In genomic region chr12:31599053-31599452, GRCh38 we compare ENCODE assay signal across 12 cellular contexts. TPM values are rescaled to one million over a fixed set of nuclear protein-coding genes. Genes with fewer than 3 reads are reported as not detected.
DNase-seq lines count a peak whose midpoint lies in the region; ATAC-seq and TF ChIP-seq lines count a peak whose summit lies in the region.
"Had no signal": no experiment of that assay in that cellular context is flagged by ENCODE, and none has a peak within 500 bp of the region (broad histone marks: within the 10 kb centered on the region; RNA-seq: fewer than 3 reads in every experiment).

No MANE protein-coding gene starts in this region.

- TF ChIP-seq CTCF in Peyer's patch (IDR thresholded peaks at IDR 0.05) = no peak
- TF ChIP-seq CTCF in CD14-positive monocyte (IDR thresholded peaks at IDR 0.05) = no peak

- POLR2A ChIA-PET in HEK293T (lab: Yijun Ruan, JAX) = no interaction called here

- H3K4me1 ChIP-seq in Peyer's patch = peaks cover 0 to 4% (median 0%) of the 10 kb centered on the region in 4 donors

- H3K4me1 Mint-ChIP-seq in CD14-positive monocyte = peaks cover 6% of the 10 kb centered on the region
- H3K4me1 Mint-ChIP-seq: activated CD4-positive, alpha-beta T cell treated with anti-CD3 and anti-CD28 coated beads, Interleukin-2, amount 10 ng/mL, durations not matched to agents 24 days and 14 days had no signal

- CTCF ChIA-PET in HEK293T (lab: Yijun Ruan, JAX) = no interaction called here

- ATAC-seq in GM18505 (IDR thresholded peaks at IDR 0.05; ENCODE audit: unreplicated experiment) (peak; percentile 66), GM21423 (IDR thresholded peaks at IDR 0.05; ENCODE audit: unreplicated experiment) (peak; percentile 63), HG03066 (IDR thresholded peaks at IDR 0.05; ENCODE audit: low read depth, unreplicated experiment) (peak; percentile 49)

- intact Hi-C loops in CD14-positive monocyte (cut with micrococcal nuclease) = no loop called here

- DNase-seq in Peyer's patch (peak in 2 of 3 donors; percentile 66 to 68), CD14-positive monocyte (ENCODE audit: low spot score) (no peak), CD1c-positive myeloid dendritic cell (ENCODE audit: extremely low spot score) (no peak), HEK293T (ENCODE audit: extremely low spot score) (no peak), LoVo (ENCODE audit: low spot score) (no peak)
- DNase-seq: activated CD4-positive, alpha-beta T cell treated with anti-CD3 and anti-CD28 coated beads, Interleukin-2, amount 10 ng/mL, durations not matched to agents 24 days and 14 days; activated naive CD4-positive, alpha-beta T cell; MG63 had no signal

- TF ChIP-seq POLR2A in GM18505 (IDR thresholded peaks at IDR 0.05; ENCODE audit: borderline replicate concordance, extremely low read depth, insufficient read depth, insufficient read length) = no peak
- no peak for TF ChIP-seq POLR2A in Peyer's patch (IDR thresholded peaks at IDR 0.05)

- H3K9me3 Mint-ChIP-seq in CD14-positive monocyte = peaks cover 0 to 5% (median 0%) of the 10 kb centered on the region in 7 donors
- H3K9me3 Mint-ChIP-seq: activated CD4-positive, alpha-beta T cell treated with anti-CD3 and anti-CD28 coated beads, Interleukin-2, amount 10 ng/mL, durations not matched to agents 24 days and 14 days had no signal

- no peaks in the 10 kb centered on the region for H3K9me3 ChIP-seq in Peyer's patch
- H3K9me3 ChIP-seq: MG63 had no signal

- H3K27me3 ChIP-seq in Peyer's patch = no peaks in the 10 kb centered on the region
- H3K27me3 ChIP-seq: MG63 had no signal

- H3K36me3 Mint-ChIP-seq in CD14-positive monocyte = no peaks in the 10 kb centered on the region

- H3K27ac Mint-ChIP-seq in CD14-positive monocyte = no peak overlapping the region
- H3K27ac Mint-ChIP-seq: activated CD4-positive, alpha-beta T cell treated with anti-CD3 and anti-CD28 coated beads, Interleukin-2, amount 10 ng/mL, durations not matched to agents 24 days and 14 days had no signal

- H3K4me3 Mint-ChIP-seq in CD14-positive monocyte = no peak overlapping the region
- H3K4me3 Mint-ChIP-seq: activated CD4-positive, alpha-beta T cell treated with anti-CD3 and anti-CD28 coated beads, Interleukin-2, amount 10 ng/mL, durations not matched to agents 24 days and 14 days had no signal

- no peaks in the 10 kb centered on the region for H3K36me3 ChIP-seq in Peyer's patch
- H3K36me3 ChIP-seq: MG63 had no signal

- no peak overlapping the region for H3K4me3 ChIP-seq in Peyer's patch
- H3K4me3 ChIP-seq: coronary artery, MG63 had no signal

- H3K27me3 Mint-ChIP-seq in CD14-positive monocyte (ENCODE audit: low read depth in 3 of 3) = peaks cover 3 to 11% (median 9%) of the 10 kb centered on the region in 3 donors

- H3K27ac ChIP-seq in Peyer's patch = peak overlapping the region in 1 of 4 donors; percentile 59
- H3K27ac ChIP-seq: coronary artery had no signal

TF ChIP-seq in HEK293T, 16 proteins besides CTCF, POLR2A, EP300 and RAD21:
- TF ChIP-seq SP1 (IDR thresholded peaks at IDR 0.05) (no peak), FOXA1 (IDR thresholded peaks at IDR 0.05) (no peak), NFRKB (IDR thresholded peaks at IDR 0.05) (no peak), FOXM1 (IDR thresholded peaks at IDR 0.05; ENCODE audit: borderline replicate concordance) (no peak), SUZ12 (IDR thresholded peaks at IDR 0.05) (no peak), BHLHE40 (IDR thresholded peaks at IDR 0.05; ENCODE audit: borderline replicate concordance) (no peak), HDGF (IDR thresholded peaks at IDR 0.05; ENCODE audit: borderline replicate concordance) (no peak), PKNOX1 (IDR thresholded peaks at IDR 0.05) (no peak), CTBP1 (IDR thresholded peaks at IDR 0.05; ENCODE audit: borderline replicate concordance) (no peak), ELF4 (IDR thresholded peaks at IDR 0.05) (no peak), LEF1 (IDR thresholded peaks at IDR 0.05; ENCODE audit: borderline replicate concordance) (no peak), TARDBP (IDR thresholded peaks at IDR 0.05) (no peak), FOXK2 (IDR thresholded peaks at IDR 0.05) (no peak), L3MBTL2 (conservative IDR thresholded peaks at IDR 0.05) (no peak), ZNF384 (IDR thresholded peaks at IDR 0.05) (no peak), ARNT (IDR thresholded peaks at IDR 0.05) (no peak)

RNA-seq across cellular contexts. Expression of gene DENND5B, which starts 8.1 kb away (rescaled TPM):
- total RNA-seq in Peyer's patch = 10 to 100 TPM; 32.2 to 59.2 (median 57.2) TPM
- under 1 TPM; 0.23 to 0.36 TPM for polyA plus RNA-seq in CD14-positive monocyte
- total RNA-seq: activated CD4-positive, alpha-beta T cell treated with anti-CD3 and anti-CD28 coated beads, Interleukin-2, amount 10 ng/mL, durations not matched to agents 24 days and 14 days had no signal

Comparison
In these comparisons a context has a peak if more than half of its experiments do, and no peak if none do; other contexts are left out.
1. DNase-seq: peak in Peyer's patch (2 of 3); none in CD14-positive monocyte (single experiment), CD1c-positive myeloid dendritic cell (single experiment), HEK293T (single experiment) and LoVo (single experiment).
2. Peak in every context shown above with its lines, with median percentiles within 50 percentile points of each other: ATAC-seq.